18 cellular contexts compared by ENCODE assay signal in genomic region chr3:32847520-32847919, GRCh38. TPM values are rescaled to one million over a fixed set of nuclear protein-coding genes. Genes with fewer than 3 reads are reported as not detected.
"Had no signal": no experiment of that assay in that cellular context is flagged by ENCODE, and none has a peak within 500 bp of the region (broad histone marks: within the 10 kb centered on the region; RNA-seq: fewer than 3 reads in every experiment).

No MANE protein-coding gene starts in this region.

- ATAC-seq: activated CD4-positive, CD25-positive, alpha-beta regulatory T cell treated with anti-CD3 and anti-CD28 coated beads, Interleukin-2, amount 50 U/mL, for 24 hours; activated naive CD4-positive, alpha-beta T cell treated with anti-CD3 and anti-CD28 coated beads, Interleukin-2, amount 50 U/mL, for 72 hours; foreskin keratinocyte; left lung; SK-N-SH treated with all-trans-retinoic acid at 6 μM for 48 hours; stimulated activated naive CD8-positive, alpha-beta T cell treated with anti-CD3 and anti-CD28 coated beads, Interleukin-15, Interleukin-2, amounts not matched to agents 100 U/mL and 50 U/mL, for 24 hours had no signal

- H3K27ac ChIP-seq: brain microvascular endothelial cell, esophagus muscularis mucosa, foreskin keratinocyte, left lung, sigmoid colon had no signal

- H3K9me3 ChIP-seq: esophagus muscularis mucosa, left lung, sigmoid colon had no signal

- H3K36me3 Mint-ChIP-seq: activated naive CD4-positive, alpha-beta T cell treated with anti-CD3 and anti-CD28 coated beads, Interleukin-2, amount 50 U/mL, for 72 hours had no signal

- H3K4me3 ChIP-seq: esophagus muscularis mucosa, left lung, sigmoid colon had no signal

- H3K4me3 Mint-ChIP-seq: activated T-cell treated with anti-CD3 and anti-CD28 coated beads, Interleukin-2, amount 50 U/mL, for 24 hours had no signal

- DNase-seq: activated effector memory CD4-positive, alpha-beta T cell treated with anti-CD3 and anti-CD28 coated beads, Interleukin-2, amount 50 U/mL, for 16 hours; activated T-cell treated with anti-CD3 and anti-CD28 coated beads, Interleukin-2, amount 50 U/mL, for 24 hours; brain microvascular endothelial cell; foreskin keratinocyte; head of caudate nucleus; left lung; mesenchymal stem cell; sigmoid colon; stimulated activated CD4-positive, alpha-beta T cell treated with anti-CD3 and anti-CD28 coated beads, Interleukin-4, amount 100 ng/mL, for 1 hour; stimulated activated CD8-positive, alpha-beta memory T cell treated with anti-CD3 and anti-CD28 coated beads, Interleukin-4, amount 100 ng/mL, for 48 hours; stimulated activated naive CD8-positive, alpha-beta T cell treated with anti-CD3 and anti-CD28 coated beads, Interleukin-15, Interleukin-2, amounts not matched to agents 100 U/mL and 50 U/mL, for 24 hours; T-helper 2 cell had no signal

- H3K27me3 Mint-ChIP-seq: activated T-cell treated with anti-CD3 and anti-CD28 coated beads, Interleukin-2, amount 50 U/mL, for 24 hours had no signal

- H3K27me3 ChIP-seq: brain microvascular endothelial cell, esophagus muscularis mucosa, left lung, sigmoid colon had no signal

- H3K9me3 Mint-ChIP-seq: activated naive CD4-positive, alpha-beta T cell treated with anti-CD3 and anti-CD28 coated beads, Interleukin-2, amount 50 U/mL, for 72 hours; activated T-cell treated with anti-CD3 and anti-CD28 coated beads, Interleukin-2, amount 50 U/mL, for 24 hours had no signal

- H3K36me3 ChIP-seq: brain microvascular endothelial cell, esophagus muscularis mucosa, left lung, sigmoid colon had no signal

- H3K4me1 ChIP-seq: foreskin keratinocyte, sigmoid colon had no signal

- H3K27ac Mint-ChIP-seq: activated naive CD4-positive, alpha-beta T cell treated with anti-CD3 and anti-CD28 coated beads, Interleukin-2, amount 50 U/mL, for 72 hours; activated T-cell treated with anti-CD3 and anti-CD28 coated beads, Interleukin-2, amount 50 U/mL, for 24 hours had no signal

RNA-seq across cellular contexts. Expression of gene TRIM71, which starts 29.7 kb away (rescaled TPM):
- total RNA-seq: esophagus muscularis mucosa, foreskin keratinocyte, posterior vena cava, sigmoid colon, ureter had no signal
- polyA plus RNA-seq: foreskin keratinocyte, sigmoid colon had no signal
